Comparison of ENCODE assay signal across 19 cellular contexts in the genomic region with DNA sequence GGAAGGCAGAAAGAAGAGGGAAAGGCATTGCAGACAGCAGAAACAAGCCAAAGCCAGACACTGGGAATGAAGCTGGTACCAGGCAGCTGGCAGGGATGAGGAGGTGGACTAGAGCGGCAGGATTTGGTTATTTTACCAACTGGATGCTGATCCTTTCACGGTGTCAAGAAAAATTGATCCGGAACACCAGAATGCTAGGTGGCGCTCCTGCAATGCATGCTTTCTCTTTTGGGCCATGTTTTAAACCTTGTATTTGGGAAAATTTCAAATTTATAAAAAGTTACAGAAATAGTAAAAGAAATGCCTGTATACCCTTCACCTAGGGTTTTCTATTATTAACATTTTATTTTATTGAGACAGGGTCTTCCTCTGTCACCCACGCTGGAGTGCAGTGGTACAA.
A peak's percentile ranks its signal among the peaks of the same experiment; 100 is the strongest.
DNase-seq lines count a peak whose midpoint lies in the region; ATAC-seq, FAIRE-seq and TF ChIP-seq lines count a peak whose summit lies in the region.
"Had no signal": no experiment of that assay in that cellular context is flagged by ENCODE, and none has a peak within 500 bp of the region (broad histone marks: within the 10 kb centered on the region; RNA-seq: fewer than 3 reads in every experiment).

No MANE protein-coding gene starts in this region.

- H3K9me3 ChIP-seq in kidney (ENCODE audit: control insufficient read depth in 1 of 2, low read length in 2 of 2) = no peaks in the 10 kb centered on the region
- H3K9me3 ChIP-seq: BLaER1, Peyer's patch had no signal

- no peak for FAIRE-seq in kidney (lab: Jason Lieb, UNC)
- FAIRE-seq: G401.6, GM18507 had no signal

- no peaks in the 10 kb centered on the region for H3K36me3 Mint-ChIP-seq in HFFc6 (ENCODE audit: low read depth)
- H3K36me3 Mint-ChIP-seq: CD8-positive, alpha-beta T cell had no signal

- H3K4me3 ChIP-seq in astrocyte of the spinal cord (ENCODE audit: low read depth, low read length) = no peak overlapping the region
- H3K4me3 ChIP-seq in kidney (ENCODE audit: low read length in 2 of 2) = no peak overlapping the region
- H3K4me3 ChIP-seq: BLaER1, Peyer's patch, SK-N-MC had no signal

- no peaks in the 10 kb centered on the region for H3K27me3 ChIP-seq in foreskin keratinocyte
- H3K27me3 ChIP-seq: BLaER1, Peyer's patch had no signal

- TF ChIP-seq CTCF in AG09319 (IDR thresholded peaks at IDR 0.05; ENCODE audit: low read depth, low read length) (peak; percentile 11), HFFc6 (IDR thresholded peaks at IDR 0.05) (peak; percentile 32; the same call in 1 of the 2 replicates), astrocyte of the spinal cord (IDR thresholded peaks at IDR 0.05; ENCODE audit: low read depth, low read length) (peak; percentile 12), foreskin keratinocyte (conservative IDR thresholded peaks at IDR 0.05) (peak; percentile 37), kidney (IDR thresholded peaks at IDR 0.05; ENCODE audit: borderline replicate concordance, extremely low read depth, insufficient read depth) (no peak)

- in situ Hi-C loops in astrocyte of the spinal cord (cut with HindIII; ENCODE audit: low sequenced_read_pairs) = no loop called here
- in situ Hi-C loops in ACHN (cut with HindIII; ENCODE audit: low pct_ligation_motif_present, low pct_unique_long_range_greater_than_20kb, low sequenced_read_pairs) = no loop called here

- H3K9me3 Mint-ChIP-seq in HFFc6 = no peaks in the 10 kb centered on the region
- H3K9me3 Mint-ChIP-seq: CD8-positive, alpha-beta T cell had no signal

- intact Hi-C loops in kidney (cut with DNase I) = no loop called here

- H3K9ac ChIP-seq in kidney (ENCODE audit: low read length in 2 of 2) = no peak overlapping the region
- H3K9ac ChIP-seq: BLaER1 had no signal

- H3K36me3 ChIP-seq in kidney (ENCODE audit: control insufficient read depth in 1 of 2, insufficient read depth in 2 of 2, low read length in 2 of 2) = no peaks in the 10 kb centered on the region
- H3K36me3 ChIP-seq: BLaER1, Peyer's patch had no signal

- H3K27ac ChIP-seq in foreskin keratinocyte = no peak overlapping the region
- H3K27ac ChIP-seq in kidney (ENCODE audit: low read depth in 2 of 2, low read length in 2 of 2) = no peak overlapping the region
- H3K27ac ChIP-seq: BLaER1, Peyer's patch, SK-N-MC had no signal

- H3K4me1 Mint-ChIP-seq in HFFc6 (ENCODE audit: low read depth) = peaks cover 29% of the 10 kb centered on the region

- no peak for ATAC-seq in foreskin keratinocyte
- ATAC-seq: CD8-positive, alpha-beta T cell; Right ventricle myocardium inferior had no signal

- DNase-seq in AG09319 (ENCODE audit: extremely low read depth, low read depth) (no peak), HFFc6 (no peak), astrocyte of the spinal cord (ENCODE audit: low read depth, low spot score) (no peak), foreskin keratinocyte (no peak), ACHN (no peak), NCI-H345 (lab: John Stamatoyannopoulos, UW) (no peak), kidney (no peak)
- DNase-seq: CD8-positive, alpha-beta T cell; DND-41; KG1; NCI-H1048; NCI-H1436 treated with DMSO at 0.1 percent for 48 hours; NCI-H524; Peyer's patch had no signal

- H3K4me1 ChIP-seq in foreskin keratinocyte (peaks cover 6% of the 10 kb centered on the region), kidney (ENCODE audit: control insufficient read depth in 1 of 2, insufficient read depth in 1 of 2, low read depth in 1 of 2, low read length in 2 of 2) (no peaks in the 10 kb centered on the region)
- H3K4me1 ChIP-seq: BLaER1, Peyer's patch had no signal

- H3K4me3 Mint-ChIP-seq in HFFc6 = no peak overlapping the region
- H3K4me3 Mint-ChIP-seq: CD8-positive, alpha-beta T cell had no signal

- peaks cover 2% of the 10 kb centered on the region for H3K27me3 Mint-ChIP-seq in HFFc6 (ENCODE audit: insufficient read depth)

- H3K27ac Mint-ChIP-seq in HFFc6 = no peak overlapping the region
- H3K27ac Mint-ChIP-seq: CD8-positive, alpha-beta T cell had no signal
